8 cellular contexts compared by ENCODE assay signal in the genomic region with DNA sequence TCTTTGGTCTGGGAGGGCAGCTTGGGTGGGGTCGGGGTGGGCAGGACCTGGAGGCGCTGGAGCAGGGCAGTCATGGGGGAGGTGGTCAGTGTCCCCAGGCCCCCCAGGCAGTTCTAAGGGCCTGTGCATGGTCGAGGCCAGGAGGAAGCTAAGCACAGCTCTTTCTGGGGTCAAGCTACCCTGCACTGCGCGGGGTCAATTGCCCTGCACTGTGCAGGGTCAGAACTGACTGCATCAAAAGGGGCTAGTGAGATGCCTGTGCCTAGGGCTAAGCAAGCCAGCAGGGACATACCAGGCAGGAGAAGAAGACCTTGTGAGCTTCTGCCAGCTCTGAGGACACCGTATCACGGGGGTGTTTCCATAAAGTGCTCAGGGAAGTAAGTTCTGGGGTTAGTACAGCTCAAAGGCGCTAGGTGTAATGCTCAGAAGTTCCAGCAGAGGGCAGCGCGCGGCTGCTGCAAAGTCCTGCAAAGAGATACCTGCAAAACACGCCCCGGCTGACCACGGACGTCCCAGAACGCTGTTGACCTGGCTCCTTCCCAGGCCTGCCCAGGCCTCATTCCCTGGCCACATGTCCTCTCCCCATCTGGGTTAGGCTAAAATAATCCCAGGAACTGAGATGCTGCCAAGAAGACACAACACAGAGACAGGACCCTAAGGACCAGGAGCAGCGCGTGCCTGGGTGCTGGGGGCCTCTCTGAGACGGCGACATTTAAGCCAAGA. TPM values are rescaled to one million over a fixed set of nuclear protein-coding genes. Genes with fewer than 3 reads are reported as not detected.
DNase-seq lines count a peak whose midpoint lies in the region; ATAC-seq, FAIRE-seq and TF ChIP-seq lines count a peak whose summit lies in the region.
"Had no signal": no experiment of that assay in that cellular context is flagged by ENCODE, and none has a peak within 500 bp of the region (broad histone marks: within the 10 kb centered on the region; RNA-seq: fewer than 3 reads in every experiment).

No MANE protein-coding gene starts in this region.

- H3K79me1 ChIP-seq in H1 (ENCODE audit: low read depth, low read length), result no peaks in the 10 kb centered on the region

- H2AFZ ChIP-seq in H1 (ENCODE audit: low read length), result peak overlapping the region; percentile 59; the same call in 1 of the 2 replicates

- H4K5ac ChIP-seq in H1 (ENCODE audit: insufficient read length, low read depth, low read length), result no peak overlapping the region

- no peak for TF ChIP-seq POLR2A in H1 (IDR thresholded peaks at IDR 0.05; ENCODE audit: control extremely low read depth in 1 of 2, low read depth in 2 of 2, low read length in 2 of 2)

- no peaks in the 10 kb centered on the region for H3K36me3 ChIP-seq in H1 (ENCODE audit: control insufficient read depth in 2 of 4, insufficient read depth in 4 of 4, low read length in 3 of 4)

- peak overlapping the region; percentile 77 for H4K8ac ChIP-seq in H1 (ENCODE audit: extremely low read depth, insufficient read depth, low read length)

- no peak overlapping the region for H3K56ac ChIP-seq in H1 (replicated peaks; ENCODE audit: insufficient read length, low read depth, low read length)

- no peaks in the 10 kb centered on the region for H3K9me3 Mint-ChIP-seq in mesothelial cell of epicardium
- H3K9me3 Mint-ChIP-seq: stimulated activated naive CD8-positive, alpha-beta T cell treated with anti-CD3 and anti-CD28 coated beads, Interleukin-15, Interleukin-2, amounts not matched to agents 100 ng/mL and 50 ng/mL, for 24 hours had no signal

- peaks cover 6% of the 10 kb centered on the region for H3K27me3 Mint-ChIP-seq in mesothelial cell of epicardium (ENCODE audit: low read depth)
- H3K27me3 Mint-ChIP-seq: stimulated activated naive CD8-positive, alpha-beta T cell treated with anti-CD3 and anti-CD28 coated beads, Interleukin-15, Interleukin-2, amounts not matched to agents 100 ng/mL and 50 ng/mL, for 24 hours had no signal

- DNase-seq in GM12865 (ENCODE audit: low read depth) (peak; percentile 88), NOMO-1 (lab: John Stamatoyannopoulos, UW; ENCODE audit: unreplicated experiment in 2 of 2) (peak; percentile 58 to 74), H1 (ENCODE audit: low read depth in 1 of 2, low spot score in 2 of 2) (peak; percentile 71 to 96), mesothelial cell of epicardium (ENCODE audit: low spot score in 2 of 2, unreplicated experiment in 2 of 2) (peak; percentile 59 to 88)
- peak; percentile 47 to 65 for DNase-seq in activated CD8-positive, alpha-beta memory T cell treated with anti-CD3 and anti-CD28 coated beads for 4 hours (ENCODE audit: low read depth in 2 of 2)
- peak; percentile 60 to 77 for DNase-seq in stimulated activated CD8-positive, alpha-beta memory T cell treated with anti-CD3 and anti-CD28 coated beads, Interleukin-2, amount 100 ng/mL, for 1 hour (ENCODE audit: low read depth in 2 of 2)

- H3K9ac ChIP-seq in H1 (replicated peaks in 1 of 4; ENCODE audit: extremely low read depth in 1 of 4, low read depth in 3 of 4, low read length in 3 of 4), result no peak overlapping the region

- H3K27ac Mint-ChIP-seq in mesothelial cell of epicardium, result no peak overlapping the region
- H3K27ac Mint-ChIP-seq: stimulated activated naive CD8-positive, alpha-beta T cell treated with anti-CD3 and anti-CD28 coated beads, Interleukin-15, Interleukin-2, amounts not matched to agents 100 ng/mL and 50 ng/mL, for 24 hours had no signal

- TF ChIP-seq CTCF in GM12865 (IDR thresholded peaks at IDR 0.05; ENCODE audit: insufficient read depth, low read depth, low read length, missing control alignments) (peak; percentile 97), H1 (IDR thresholded peaks at IDR 0.05; ENCODE audit: control extremely low read depth in 1 of 3, insufficient read depth in 1 of 3, low read depth in 1 of 3, low read length in 3 of 3) (peak in 2 of 3 experiments; percentile 92 to 94; a peak in 3 of 4 replicates), mesothelial cell of epicardium (IDR thresholded peaks at IDR 0.05; ENCODE audit: unreplicated experiment) (peak; percentile 96)

- H3K23me2 ChIP-seq in H1 (ENCODE audit: low read depth, low read length), result no peaks in the 10 kb centered on the region

- CTCF ChIA-PET in H1 (lab: Charles Lee; ENCODE audit: partially characterized antibody), result interaction anchor here (0.6 to 4.6 kb wide), 106 partner anchors 9 to 1283 kb away, joined by 3 to 56 read pairs (median 5); no protein-coding TSS in a partner anchor

- H3K14ac ChIP-seq in H1 (ENCODE audit: insufficient read length), result no peak overlapping the region

- TF ChIP-seq RAD21 in H1 (IDR thresholded peaks at IDR 0.05 in 1 of 2, conservative IDR thresholded peaks at IDR 0.05 in 1 of 2; ENCODE audit: low read depth in 2 of 2, low read length in 2 of 2), result peak; percentile 94 to 95

- 0 out of 2 replicates have a peak overlapping the region, but pooled peaks have one; percentile 21 for H2BK20ac ChIP-seq in H1 (ENCODE audit: low read length)

- POLR2A ChIA-PET in H1 (lab: Charles Lee; ENCODE audit: partially characterized antibody), result interaction anchor here (0.5 to 1.0 kb wide), 2 partner anchors 238 to 250 kb away, joined by 3 read pairs; a partner anchor contains a TSS

- no peak overlapping the region for H3K23ac ChIP-seq in H1 (ENCODE audit: insufficient read length)

- FAIRE-seq in H1 (lab: Jason Lieb, UNC), result peak; percentile 24

- H3K27me3 ChIP-seq in H1 (replicated peaks in 1 of 4; ENCODE audit: control insufficient read depth in 3 of 4, extremely low read depth in 1 of 4, insufficient read depth in 3 of 4, low read length in 3 of 4), result no peaks in the 10 kb centered on the region

- TF ChIP-seq EP300 in H1 (IDR thresholded peaks at IDR 0.05; ENCODE audit: borderline replicate concordance in 1 of 2, low read depth in 2 of 2, low read length in 2 of 2), result no peak

- H3K36me3 Mint-ChIP-seq in mesothelial cell of epicardium, result no peaks in the 10 kb centered on the region

- no peaks in the 10 kb centered on the region for H3K9me3 ChIP-seq in H1 (ENCODE audit: insufficient read depth in 2 of 2, low read depth in 1 of 2, low read length in 1 of 2)

- H2BK12ac ChIP-seq in H1 (ENCODE audit: low read depth, low read length), result peak overlapping the region; percentile 60; the same call in 1 of the 2 replicates

- peaks cover 2% of the 10 kb centered on the region for H3K4me1 Mint-ChIP-seq in mesothelial cell of epicardium

- H3K4me2 ChIP-seq in H1 (ENCODE audit: insufficient read depth in 1 of 2, low read depth in 2 of 2, low read length in 2 of 2), result no peak overlapping the region

- H3K4ac ChIP-seq in H1 (replicated peaks; ENCODE audit: insufficient read length, low read depth, low read length), result no peak overlapping the region

- peaks cover 0 to 4% (median 3%) of the 10 kb centered on the region in 4 experiments; a peak in 5 of 7 replicates for H3K4me1 ChIP-seq in H1 (replicated peaks in 1 of 4; ENCODE audit: control insufficient read depth in 3 of 4, insufficient read depth in 4 of 4, low read length in 3 of 4)

- no peak overlapping the region for H3K4me3 Mint-ChIP-seq in mesothelial cell of epicardium
- H3K4me3 Mint-ChIP-seq: stimulated activated naive CD8-positive, alpha-beta T cell treated with anti-CD3 and anti-CD28 coated beads, Interleukin-15, Interleukin-2, amounts not matched to agents 100 ng/mL and 50 ng/mL, for 24 hours had no signal

- no peak overlapping the region for H2BK120ac ChIP-seq in H1 (replicated peaks; ENCODE audit: low read depth, low read length)

- H2BK15ac ChIP-seq in H1 (ENCODE audit: low read length), result no peak overlapping the region

- H2BK5ac ChIP-seq in H1 (ENCODE audit: low read depth, low read length), result no peak overlapping the region

- ATAC-seq in HG02981 (IDR thresholded peaks at IDR 0.05; ENCODE audit: unreplicated experiment), result peak; percentile 45

- WGBS in H1 (ENCODE audit: extremely low coverage in 1 of 2, insufficient coverage in 1 of 2, insufficient read length in 1 of 2, insufficient replicate concordance in 2 of 2, low coverage in 1 of 2, low lambda C conversion rate in 2 of 2, missing lambda C conversion rate in 1 of 2), 2 experiments, result 49% methylated on average over 19 of the region's 20 CpGs; no CpG with 5 or more reads in 1 of the 2 experiments

- no peaks in the 10 kb centered on the region for H4K20me1 ChIP-seq in H1 (replicated peaks in 1 of 2; ENCODE audit: control insufficient read depth in 1 of 2, insufficient read depth in 2 of 2, low read length in 2 of 2)

- H3K27ac ChIP-seq in H1 (ENCODE audit: low read depth, low read length), result no peak overlapping the region

- H3K4me3 ChIP-seq in GM12865 (ENCODE audit: low read depth, low read length) (no peak overlapping the region), H1 (ENCODE audit: extremely low read depth in 1 of 4, insufficient read depth in 2 of 4, low read depth in 3 of 4, low read length in 4 of 4) (no peak overlapping the region)

- H4K91ac ChIP-seq in H1 (replicated peaks; ENCODE audit: insufficient read length, low read length), result no peak overlapping the region

- H3K79me2 ChIP-seq in H1 (ENCODE audit: control insufficient read depth in 1 of 2, insufficient read depth in 2 of 2, low read length in 2 of 2), result no peaks in the 10 kb centered on the region

- H2AK5ac ChIP-seq in H1 (ENCODE audit: low read depth, low read length), result no peak overlapping the region

- H3K18ac ChIP-seq in H1 (ENCODE audit: extremely low read depth, low read length), result 0 out of 2 replicates have a peak overlapping the region, but pooled peaks have one; percentile 48

TF ChIP-seq in H1, 55 proteins besides CTCF, POLR2A, EP300 and RAD21:
- TF ChIP-seq, protein P1, sequence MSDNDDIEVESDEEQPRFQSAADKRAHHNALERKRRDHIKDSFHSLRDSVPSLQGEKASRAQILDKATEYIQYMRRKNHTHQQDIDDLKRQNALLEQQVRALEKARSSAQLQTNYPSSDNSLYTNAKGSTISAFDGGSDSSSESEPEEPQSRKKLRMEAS (IDR thresholded peaks at IDR 0.05), result peak; percentile 20; the same call in 1 of the 2 replicates
- no peak for TF ChIP-seq TCF12 (IDR thresholded peaks at IDR 0.05; ENCODE audit: low read depth, low read length)
- TF ChIP-seq JUN (IDR thresholded peaks at IDR 0.05; ENCODE audit: low read depth, low read length), result no peak

RNA-seq across cellular contexts. Expression of a gene that starts 18.8 kb away (rescaled TPM):
- 28.2 and 28.8 TPM in 2 replicates for total RNA-seq in H1 (2021; fragmentation: NEBNext Ultra II Directional; extraction: Animal tissue kit (Norgen Biotek cat#: 25700))
- 6.8 and 12.4 TPM in 2 replicates for polyA plus RNA-seq in H1 (2011; rRNA removed)
- polyA plus RNA-seq in H1 (2011; cell fraction: cytosol; rRNA removed), result 5.7 TPM
- polyA plus RNA-seq in H1 (2011; cell fraction: nucleus; rRNA removed), result 26.7 TPM
- polyA plus RNA-seq in H1 (2012, experiment 1 of 2), result 16.5 to 22.4 TPM (median 19.3 TPM) in 4 replicates
- 9.5 TPM for polyA plus RNA-seq in H1 (2012, experiment 2 of 2)
- 16.4 TPM for polyA plus RNA-seq in H1 (2013, experiment 1 of 2)
- polyA plus RNA-seq in H1 (2013, experiment 2 of 2), result 15.3 TPM
- 11.0 and 11.7 TPM in 2 replicates for polyA minus RNA-seq in H1 (2011; rRNA and poly(A)+ RNA removed)
- 14.5 TPM for polyA minus RNA-seq in H1 (2011; cell fraction: cytosol; rRNA and poly(A)+ RNA removed)
- polyA minus RNA-seq in H1 (2011; cell fraction: nucleus; rRNA and poly(A)+ RNA removed), result 36.0 TPM
- 39.9 to 42.4 TPM (median 41.7 TPM) in 3 replicates for total RNA-seq in mesothelial cell of epicardium
